ENCODE assay signal across 15 cellular contexts in the genomic region with DNA sequence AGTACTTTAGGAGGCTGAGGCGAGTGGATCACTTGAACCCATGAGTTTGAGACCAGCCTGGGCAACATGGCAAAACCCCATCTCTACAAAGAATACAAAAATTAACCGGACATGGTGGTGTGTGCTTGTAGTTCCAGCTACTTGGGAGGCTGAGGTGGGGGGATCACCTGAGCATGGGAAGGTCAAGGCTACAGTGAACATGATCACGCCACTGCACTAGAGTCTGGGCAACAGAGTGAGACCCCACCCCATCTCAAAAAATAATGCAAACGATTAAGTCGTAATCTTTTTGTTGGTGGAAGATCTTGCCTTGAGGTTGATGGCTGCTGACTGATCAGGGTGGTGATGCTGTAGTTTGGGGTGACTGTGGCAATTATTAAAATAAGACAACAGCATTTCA. TPM values are rescaled to one million over a fixed set of nuclear protein-coding genes. Genes with fewer than 3 reads are reported as not detected.
"Had no signal": no experiment of that assay in that cellular context is flagged by ENCODE, and none has a peak within 500 bp of the region (broad histone marks: within the 10 kb centered on the region; RNA-seq: fewer than 3 reads in every experiment).

No MANE protein-coding gene starts in this region.

- DNase-seq: kidney; left ventricle myocardium inferior; ovary; SHP77 treated with DMSO at 0.1 percent for 48 hours; sigmoid colon; stimulated activated naive CD8-positive, alpha-beta T cell treated with anti-CD3 and anti-CD28 coated beads, Interleukin-15, amount 100 ng/mL, for 72 hours; uterus had no signal

- H3K4me3 Mint-ChIP-seq: memory B cell had no signal

- ATAC-seq: gastroesophageal sphincter had no signal

- FAIRE-seq: colon, kidney had no signal

- H3K36me3 ChIP-seq: cardiac muscle cell, gastroesophageal sphincter, left ventricle myocardium inferior, ovary, sigmoid colon, uterus had no signal

- H3K4me3 ChIP-seq: cardiac muscle cell, gastroesophageal sphincter, left ventricle myocardium inferior, ovary, sigmoid colon, uterus had no signal

- H3K9me3 ChIP-seq: gastroesophageal sphincter, left ventricle myocardium inferior, ovary, sigmoid colon, uterus had no signal

- H3K27ac ChIP-seq: cardiac muscle cell, epithelial cell of prostate, gastroesophageal sphincter, left ventricle myocardium inferior, ovary, sigmoid colon, uterus had no signal

- H3K27me3 Mint-ChIP-seq: memory B cell; stimulated activated naive CD8-positive, alpha-beta T cell treated with anti-CD3 and anti-CD28 coated beads, Interleukin-15, amount 100 ng/mL, for 72 hours had no signal

- H3K9me3 Mint-ChIP-seq: memory B cell; stimulated activated naive CD8-positive, alpha-beta T cell treated with anti-CD3 and anti-CD28 coated beads, Interleukin-15, amount 100 ng/mL, for 72 hours had no signal

- H3K4me1 ChIP-seq: sigmoid colon, uterus had no signal

- H3K27me3 ChIP-seq: cardiac muscle cell, gastroesophageal sphincter, ovary, sigmoid colon, uterus had no signal

RNA-seq across cellular contexts. Expression of a gene that starts 47.0 kb away (rescaled TPM):
- total RNA-seq: astrocyte; cardiac muscle cell; sigmoid colon; T-helper 2 cell treated with Interferon-gamma antibody and Interleukin-4, amounts not matched to agents 100 ng/mL and 5 ng/mL, for 36 hours had no signal
- polyA plus RNA-seq: cardiac muscle cell, neural cell had no signal
